In the genomic region with DNA sequence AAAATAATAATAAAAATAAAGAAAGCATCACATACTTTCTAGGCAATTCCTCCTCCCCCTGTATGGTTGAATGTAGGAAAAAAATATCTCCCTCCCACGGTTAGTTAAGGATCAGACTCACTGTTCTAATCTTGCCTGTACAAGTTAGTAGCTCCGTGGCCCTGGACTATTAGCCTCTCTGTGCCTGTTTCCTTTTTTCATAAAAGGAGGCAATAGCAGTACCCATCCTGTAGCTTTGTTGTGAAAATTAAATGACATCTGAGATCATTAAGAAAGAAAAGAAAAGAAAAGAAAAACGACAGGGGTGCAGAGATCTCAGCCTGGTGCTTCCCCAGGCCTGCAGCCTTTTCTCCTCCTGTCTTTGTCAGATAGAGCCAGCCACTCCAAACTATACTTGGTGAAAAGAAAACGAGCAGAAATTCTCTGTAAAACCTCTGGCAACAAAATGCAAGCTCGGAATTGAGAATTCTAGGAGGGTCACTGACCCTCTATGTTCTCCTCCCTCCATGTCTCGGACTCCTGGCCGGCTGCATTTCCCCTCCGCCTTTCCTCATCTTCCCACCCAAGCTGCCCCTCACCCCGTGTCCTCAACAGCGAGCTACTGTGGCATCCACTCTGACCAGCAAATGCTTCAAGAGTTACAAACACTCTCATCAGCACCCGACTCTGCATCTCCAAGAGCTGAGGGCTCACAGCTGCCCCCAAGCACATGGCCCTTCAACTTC, we compare ENCODE assay signal across 28 cellular contexts. TPM values are rescaled to one million over a fixed set of nuclear protein-coding genes. Genes with fewer than 3 reads are reported as not detected.
DNase-seq lines count a peak whose midpoint lies in the region; ATAC-seq, FAIRE-seq and TF ChIP-seq lines count a peak whose summit lies in the region.
"Had no signal": no experiment of that assay in that cellular context is flagged by ENCODE, and none has a peak within 500 bp of the region (broad histone marks: within the 10 kb centered on the region; RNA-seq: fewer than 3 reads in every experiment).

No MANE protein-coding gene starts in this region.

- BruUV-seq in MCF 10A (replicated peaks; lab: Mats Ljungman, UMichigan) = no TSS peak

- H3K9ac ChIP-seq in keratinocyte (ENCODE audit: control insufficient read depth, extremely low read depth, insufficient read depth, low read length) = peak overlapping the region; percentile 39

- H3K36me3 Mint-ChIP-seq in MCF 10A (ENCODE audit: insufficient read depth, unreplicated experiment) = peaks cover 85% of the 10 kb centered on the region
- H3K36me3 Mint-ChIP-seq: activated naive CD8-positive, alpha-beta T cell treated with anti-CD3 and anti-CD28 coated beads for 36 hours; CD8-positive, alpha-beta T cell; naive B cell had no signal

- peak overlapping the region; percentile 87 for H3K27ac Mint-ChIP-seq in MCF 10A (ENCODE audit: low read depth, unreplicated experiment)
- H3K27ac Mint-ChIP-seq: activated CD8-positive, alpha-beta T cell treated with anti-CD3 and anti-CD28 coated beads for 36 hours; activated naive CD8-positive, alpha-beta T cell treated with anti-CD3 and anti-CD28 coated beads for 36 hours; CD8-positive, alpha-beta T cell; naive B cell; T-helper 17 cell had no signal

- ATAC-seq in RWPE2 (ENCODE audit: low read depth) = no peak
- ATAC-seq: activated CD8-positive, alpha-beta T cell treated with anti-CD3 and anti-CD28 coated beads for 36 hours; CD8-positive, alpha-beta T cell; gastrocnemius medialis; T-helper 17 cell had no signal

- intact Hi-C loops in MCF 10A (cut with micrococcal nuclease) = no loop called here
- intact Hi-C loops in breast epithelium (cut with DNase I; ENCODE audit: low total_unique reads) = loop anchor here (1.0 kb wide), 1 partner anchor 23 kb away; no protein-coding TSS in a partner anchor
- intact Hi-C loops in tibial artery (cut with DNase I; ENCODE audit: low total_unique reads) = no loop called here

- CTCF ChIA-PET in MCF 10A (lab: Yijun Ruan, JAX) = interaction anchor here (0.6 to 3.1 kb wide), 9 partner anchors 8 to 470 kb away, joined by 3 to 16 read pairs (median 4); no protein-coding TSS in a partner anchor

- H3K4me3 Mint-ChIP-seq in MCF 10A (ENCODE audit: unreplicated experiment) = peak overlapping the region; percentile 57
- H3K4me3 Mint-ChIP-seq: activated CD8-positive, alpha-beta T cell treated with anti-CD3 and anti-CD28 coated beads for 36 hours; activated naive CD8-positive, alpha-beta T cell treated with anti-CD3 and anti-CD28 coated beads for 36 hours; CD8-positive, alpha-beta T cell; naive B cell; T-helper 17 cell had no signal

- H3K4me3 ChIP-seq in breast epithelium (no peak overlapping the region), RWPE2 (ENCODE audit: severe bottlenecking) (no peak overlapping the region), keratinocyte (ENCODE audit: control insufficient read depth in 2 of 3, extremely low read depth in 1 of 3, insufficient read depth in 2 of 3, low read depth in 1 of 3, low read length in 3 of 3) (no peak overlapping the region), tibial artery (no peak overlapping the region), foreskin fibroblast (ENCODE audit: low read depth in 1 of 2, low read length in 2 of 2) (no peak overlapping the region)
- H3K4me3 ChIP-seq: cardiac muscle cell, gastrocnemius medialis, left ventricle myocardium inferior, MG63, stomach, tibial nerve had no signal

- H3K79me2 ChIP-seq in keratinocyte (ENCODE audit: control insufficient read depth, insufficient read depth, low read length) = peaks cover 90% of the 10 kb centered on the region

- H4K20me1 ChIP-seq in keratinocyte (ENCODE audit: control insufficient read depth, extremely low read depth, insufficient read depth, low read length) = peaks cover 68% of the 10 kb centered on the region

- no peaks in the 10 kb centered on the region for H3K9me3 ChIP-seq in breast epithelium
- no peaks in the 10 kb centered on the region for H3K9me3 ChIP-seq in RWPE2 (ENCODE audit: severe bottlenecking)
- H3K9me3 ChIP-seq in keratinocyte (ENCODE audit: control insufficient read depth, low read depth, low read length) = no peaks in the 10 kb centered on the region
- H3K9me3 ChIP-seq in tibial artery = no peaks in the 10 kb centered on the region
- H3K9me3 ChIP-seq: gastrocnemius medialis, left ventricle myocardium inferior, MG63, stomach, tibial nerve had no signal

- H3K4me1 ChIP-seq in breast epithelium (peaks cover 0 to 13% of the 10 kb centered on the region in 2 donors), RWPE2 (ENCODE audit: insufficient read depth, poor library complexity, severe bottlenecking) (peaks cover 60% of the 10 kb centered on the region), keratinocyte (ENCODE audit: control insufficient read depth, extremely low read depth, insufficient read depth, low read length) (peaks cover 61% of the 10 kb centered on the region), tibial artery (peaks cover 0 to 35% (median 25%) of the 10 kb centered on the region in 4 donors)
- H3K4me1 ChIP-seq: gastrocnemius medialis, left ventricle myocardium inferior, tibial nerve had no signal

- H3K27me3 Mint-ChIP-seq in MCF 10A (ENCODE audit: insufficient read depth, unreplicated experiment) = no peaks in the 10 kb centered on the region
- H3K27me3 Mint-ChIP-seq: activated CD8-positive, alpha-beta T cell treated with anti-CD3 and anti-CD28 coated beads for 36 hours; activated naive CD8-positive, alpha-beta T cell treated with anti-CD3 and anti-CD28 coated beads for 36 hours had no signal

- no peak overlapping the region for H3K27ac ChIP-seq in breast epithelium
- H3K27ac ChIP-seq in RWPE2 (ENCODE audit: poor library complexity, severe bottlenecking) = peak overlapping the region; percentile 86
- no peak overlapping the region for H3K27ac ChIP-seq in keratinocyte (ENCODE audit: control insufficient read depth, insufficient read depth, low read length)
- H3K27ac ChIP-seq in tibial artery = peak overlapping the region; percentile 31 to 38
- H3K27ac ChIP-seq: cardiac muscle cell, gastrocnemius medialis, left ventricle myocardium inferior, tibial nerve had no signal

- peaks cover 36% of the 10 kb centered on the region for H3K4me1 Mint-ChIP-seq in MCF 10A (ENCODE audit: insufficient read depth, unreplicated experiment)
- H3K4me1 Mint-ChIP-seq: naive B cell, T-helper 17 cell had no signal

- TF ChIP-seq POLR2A in breast epithelium (IDR thresholded peaks at IDR 0.05) = no peak

- no peaks in the 10 kb centered on the region for H3K9me3 Mint-ChIP-seq in MCF 10A (ENCODE audit: unreplicated experiment)
- H3K9me3 Mint-ChIP-seq: activated CD8-positive, alpha-beta T cell treated with anti-CD3 and anti-CD28 coated beads for 36 hours; activated naive CD8-positive, alpha-beta T cell treated with anti-CD3 and anti-CD28 coated beads for 36 hours; CD8-positive, alpha-beta T cell; naive B cell had no signal

- dilution Hi-C loops in keratinocyte (cut with MboI; ENCODE audit: extremely low pct_ligation_motif_present, low sequenced_read_pairs) = no loop called here

- H2AFZ ChIP-seq in keratinocyte (ENCODE audit: control insufficient read depth, low read length) = no peak overlapping the region

- no peaks in the 10 kb centered on the region for H3K27me3 ChIP-seq in breast epithelium
- H3K27me3 ChIP-seq in RWPE2 (ENCODE audit: insufficient read depth, poor library complexity, severe bottlenecking) = no peaks in the 10 kb centered on the region
- no peaks in the 10 kb centered on the region for H3K27me3 ChIP-seq in keratinocyte (ENCODE audit: control insufficient read depth, extremely low read depth, insufficient read depth, low read length)
- H3K27me3 ChIP-seq in tibial artery = no peaks in the 10 kb centered on the region
- H3K27me3 ChIP-seq: cardiac muscle cell, gastrocnemius medialis, MG63, tibial nerve had no signal

- H3K4me2 ChIP-seq in keratinocyte (ENCODE audit: control insufficient read depth, extremely low read depth, insufficient read depth, low read depth, low read length) = peak overlapping the region; percentile 100

- H3K9me1 ChIP-seq in keratinocyte (ENCODE audit: control insufficient read depth, extremely low read depth, insufficient read depth, low read length) = peaks cover 12% of the 10 kb centered on the region

- no peaks in the 10 kb centered on the region for H3K36me3 ChIP-seq in breast epithelium
- peaks cover 88% of the 10 kb centered on the region for H3K36me3 ChIP-seq in RWPE2 (ENCODE audit: low read depth)
- peaks cover 50 to 60% of the 10 kb centered on the region in 2 experiments for H3K36me3 ChIP-seq in keratinocyte (ENCODE audit: control insufficient read depth in 2 of 2, extremely low read depth in 1 of 2, insufficient read depth in 2 of 2, low read length in 2 of 2)
- H3K36me3 ChIP-seq in tibial artery = peaks cover 0 to 36% (median 5%) of the 10 kb centered on the region in 3 donors
- H3K36me3 ChIP-seq: cardiac muscle cell, gastrocnemius medialis, left ventricle myocardium inferior, MG63, tibial nerve had no signal

- DNase-seq in MCF 10A (ENCODE audit: unreplicated experiment) = no peak
- DNase-seq in breast epithelium (ENCODE audit: low spot score in 2 of 2) = no peak
- DNase-seq in RWPE2 (ENCODE audit: low spot score) = peak; percentile 27
- DNase-seq in keratinocyte (ENCODE audit: low read depth, low spot score) = no peak
- no peak for DNase-seq in tibial artery
- no peak for DNase-seq in foreskin fibroblast
- DNase-seq in activated gamma-delta T cell (lab: John Stamatoyannopoulos, UW) = no peak
- DNase-seq in activated CD8-positive, alpha-beta memory T cell treated with anti-CD3 and anti-CD28 coated beads, Interleukin-2, amount 50 U/mL, for 48 hours = no peak
- DNase-seq: 8988T; activated CD8-positive, alpha-beta T cell treated with anti-CD3 and anti-CD28 coated beads for 36 hours; activated naive CD8-positive, alpha-beta T cell treated with anti-CD3 and anti-CD28 coated beads for 36 hours; CD8-positive, alpha-beta T cell; cortex of kidney; gastrocnemius medialis; hypothalamus; left ventricle myocardium inferior; MG63; naive B cell; NCI-H1105 treated with DMSO at 0.1 percent for 48 hours; NCI-H2029; NCI-H226; NCI-H82; small intestine; stomach; T-helper 17 cell had no signal

- no peak for FAIRE-seq in keratinocyte (lab: Jason Lieb, UNC)
- FAIRE-seq: small intestine had no signal

- TF ChIP-seq CTCF in MCF 10A (IDR thresholded peaks at IDR 0.05; ENCODE audit: unreplicated experiment) = no peak
- TF ChIP-seq CTCF in breast epithelium (IDR thresholded peaks at IDR 0.05) = no peak
- TF ChIP-seq CTCF in RWPE2 (IDR thresholded peaks at IDR 0.05; ENCODE audit: poor library complexity, severe bottlenecking) = no peak
- no peak for TF ChIP-seq CTCF in keratinocyte (optimal IDR thresholded peaks at IDR 0.05 in 1 of 3, IDR thresholded peaks at IDR 0.05 in 1 of 3, conservative IDR thresholded peaks at IDR 0.05 in 1 of 3; ENCODE audit: extremely low read depth in 1 of 3, insufficient read depth in 2 of 3, low read length in 3 of 3)
- no peak for TF ChIP-seq CTCF in tibial artery (IDR thresholded peaks at IDR 0.05)
- TF ChIP-seq CTCF in foreskin fibroblast (IDR thresholded peaks at IDR 0.05; ENCODE audit: low read depth, low read length) = no peak

- POLR2A ChIA-PET in MCF 10A (lab: Yijun Ruan, JAX) = interaction anchor here (0.9 to 6.3 kb wide), 12 partner anchors 8 to 140 kb away, joined by 3 to 108 read pairs (median 10); partner anchors contain the start of gene RIPK4

RNA-seq across cellular contexts. Expression of gene RIPK4, which starts 13.7 kb away (rescaled TPM):
- total RNA-seq in MCF 10A (2022) (14.0 and 22.3 TPM in 2 replicates), breast epithelium (10 to 100 TPM in 2 of 3 donors, not detected in 1; 15.7 to 30.3 TPM)
- polyA plus RNA-seq in keratinocyte = 16.6 to 23.4 TPM (median 18.4 TPM) in 3 replicates
- polyA plus RNA-seq in keratinocyte (2011; ENCODE audit: low read depth) = 11.0 TPM
- polyA plus RNA-seq in keratinocyte (2011; cell fraction: cytosol; rRNA removed) = 13.0 and 20.1 TPM in 2 replicates
- 54.2 and 65.2 TPM in 2 replicates for polyA plus RNA-seq in keratinocyte (2011; cell fraction: nucleus; rRNA removed)
- 30.8 and 35.3 TPM in 2 replicates for polyA plus RNA-seq in keratinocyte (2012; ENCODE audit: low replicate concordance)
- 28.0 to 48.3 TPM (median 30.7 TPM) in 3 replicates for polyA minus RNA-seq in keratinocyte
- 40.3 TPM for polyA minus RNA-seq in keratinocyte (2011; cell fraction: cytosol; rRNA and poly(A)+ RNA removed)
- 80.7 and 89.5 TPM in 2 replicates for polyA minus RNA-seq in keratinocyte (2011; cell fraction: nucleus; rRNA and poly(A)+ RNA removed)
- total RNA-seq: mesenteric fat pad had no signal

Comparison
In these comparisons a context has a peak if more than half of its experiments do, and no peak if none do; other contexts are left out.
1. H3K27ac ChIP-seq: peak in RWPE2 (single experiment) and tibial artery (2 of 2); none in breast epithelium (0 of 2) and keratinocyte (single experiment).